ENCODE assay signal across 12 cellular contexts in the genomic region with DNA sequence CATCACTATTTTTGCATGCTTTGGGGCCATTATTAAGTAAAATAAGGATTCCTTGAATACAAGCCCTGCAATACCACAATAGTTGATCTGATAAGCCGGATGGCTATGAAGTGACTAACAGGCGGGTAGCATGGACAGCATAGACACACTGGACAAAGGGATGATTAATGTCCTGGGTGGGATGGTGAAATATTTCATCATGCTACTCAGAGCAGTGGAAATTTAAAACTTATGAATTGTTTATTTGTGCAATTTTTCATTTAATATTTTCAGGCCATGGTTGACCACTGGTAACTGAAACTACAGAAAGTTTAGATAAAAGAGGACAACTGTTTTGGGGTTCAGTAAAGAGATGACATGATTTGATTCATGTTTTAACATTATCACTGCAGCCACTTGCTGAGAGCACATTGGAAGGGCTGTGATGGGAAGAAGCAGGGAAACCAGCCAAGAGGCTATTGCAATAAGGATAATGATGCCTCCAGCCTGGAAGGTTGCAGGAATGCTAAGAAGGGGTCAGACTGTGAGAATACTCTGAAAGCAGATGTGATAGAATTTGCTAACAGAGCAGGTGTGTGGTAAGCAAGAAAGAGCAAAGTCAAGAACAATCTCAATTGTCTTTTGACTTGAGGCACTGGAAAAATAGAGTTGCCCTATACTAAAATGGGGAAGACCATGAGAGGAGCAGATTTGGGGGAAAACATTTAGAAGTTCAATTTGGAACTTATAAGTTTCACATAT.
DNase-seq lines count a peak whose midpoint lies in the region; ATAC-seq and TF ChIP-seq lines count a peak whose summit lies in the region.
"Had no signal": no experiment of that assay in that cellular context is flagged by ENCODE, and none has a peak within 500 bp of the region (broad histone marks: within the 10 kb centered on the region; RNA-seq: fewer than 3 reads in every experiment).

No MANE protein-coding gene starts in this region.

- peak; percentile 98 for DNase-seq in A172 (ENCODE audit: low spot score)
- DNase-seq in HCEC 1CT = peak; percentile 90
- DNase-seq in foreskin fibroblast = peak; percentile 85 to 94
- no peak for DNase-seq in lower lobe of right lung
- DNase-seq in NCI-H1105 treated with DMSO at 0.1 percent for 48 hours (lab: John Stamatoyannopoulos, UW) = no peak
- DNase-seq in SKM-1 treated with dmso at 0.1 percent for 144 hours (lab: John Stamatoyannopoulos, UW; ENCODE audit: unreplicated experiment) = no peak
- DNase-seq in stimulated activated CD4-positive, alpha-beta T cell treated with anti-CD3 and anti-CD28 coated beads, Interleukin-4, amount 100 ng/mL, for 1 hour = no peak
- DNase-seq: ACHN; activated T-cell treated with anti-CD3 and anti-CD28 coated beads, Interleukin-2, amount 50 U/mL, for 4 hours; midbrain; NCI-H187 had no signal

- ATAC-seq in SK-N-SH treated with all-trans-retinoic acid at 6 μM for 48 hours (peak; percentile 92), lower lobe of right lung (no peak)
- ATAC-seq: activated T-cell treated with anti-CD3 and anti-CD28 coated beads, Interleukin-2, amount 50 U/mL, for 4 hours had no signal

- no peak overlapping the region for H3K27ac ChIP-seq in lower lobe of right lung

- H3K4me1 ChIP-seq in lower lobe of right lung = no peaks in the 10 kb centered on the region

- no peak for TF ChIP-seq CTCF in foreskin fibroblast (IDR thresholded peaks at IDR 0.05; ENCODE audit: low read depth, low read length)
- TF ChIP-seq CTCF in lower lobe of right lung (IDR thresholded peaks at IDR 0.05) = no peak

- no peaks in the 10 kb centered on the region for H3K9me3 ChIP-seq in lower lobe of right lung

- no peaks in the 10 kb centered on the region for H3K27me3 ChIP-seq in lower lobe of right lung (ENCODE audit: low read depth)

- H3K4me3 ChIP-seq in foreskin fibroblast (ENCODE audit: low read depth in 1 of 2, low read length in 2 of 2) (no peak overlapping the region), lower lobe of right lung (no peak overlapping the region)

- intact Hi-C loops in lower lobe of right lung (cut with DNase I) = no loop called here

- no peaks in the 10 kb centered on the region for H3K36me3 ChIP-seq in lower lobe of right lung

TF ChIP-seq in SK-N-SH treated with all-trans-retinoic acid at 6 μM for 48 hours, 23 proteins besides CTCF, POLR2A, EP300 and RAD21:
- TF ChIP-seq CSDC2 (CRISPR knock-in tag; IDR thresholded peaks at IDR 0.05) (no peak), ZC3H10 (CRISPR knock-in tag; IDR thresholded peaks at IDR 0.05) (peak; percentile 85; the same call in 1 of the 2 replicates), ZNF70 (CRISPR knock-in tag; IDR thresholded peaks at IDR 0.05) (no peak), TCF4 (CRISPR knock-in tag; IDR thresholded peaks at IDR 0.05; ENCODE audit: borderline replicate concordance) (no peak), TOX (CRISPR knock-in tag; IDR thresholded peaks at IDR 0.05; ENCODE audit: borderline replicate concordance) (peak; percentile 83), RARB (CRISPR knock-in tag; IDR thresholded peaks at IDR 0.05) (0 out of 2 replicates have a peak, but pooled peaks have one; percentile 18), SNAI2 (CRISPR knock-in tag; IDR thresholded peaks at IDR 0.05) (no peak), ISL1 (CRISPR knock-in tag; IDR thresholded peaks at IDR 0.05) (peak; percentile 82)
- TF ChIP-seq, protein P1, sequence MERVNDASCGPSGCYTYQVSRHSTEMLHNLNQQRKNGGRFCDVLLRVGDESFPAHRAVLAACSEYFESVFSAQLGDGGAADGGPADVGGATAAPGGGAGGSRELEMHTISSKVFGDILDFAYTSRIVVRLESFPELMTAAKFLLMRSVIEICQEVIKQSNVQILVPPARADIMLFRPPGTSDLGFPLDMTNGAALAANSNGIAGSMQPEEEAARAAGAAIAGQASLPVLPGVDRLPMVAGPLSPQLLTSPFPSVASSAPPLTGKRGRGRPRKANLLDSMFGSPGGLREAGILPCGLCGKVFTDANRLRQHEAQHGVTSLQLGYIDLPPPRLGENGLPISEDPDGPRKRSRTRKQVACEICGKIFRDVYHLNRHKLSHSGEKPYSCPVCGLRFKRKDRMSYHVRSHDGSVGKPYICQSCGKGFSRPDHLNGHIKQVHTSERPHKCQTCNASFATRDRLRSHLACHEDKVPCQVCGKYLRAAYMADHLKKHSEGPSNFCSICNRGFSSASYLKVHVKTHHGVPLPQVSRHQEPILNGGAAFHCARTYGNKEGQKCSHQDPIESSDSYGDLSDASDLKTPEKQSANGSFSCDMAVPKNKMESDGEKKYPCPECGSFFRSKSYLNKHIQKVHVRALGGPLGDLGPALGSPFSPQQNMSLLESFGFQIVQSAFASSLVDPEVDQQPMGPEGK (CRISPR knock-in tag; IDR thresholded peaks at IDR 0.05; ENCODE audit: borderline replicate concordance) = 0 out of 2 replicates have a peak, but pooled peaks have one; percentile 48
- TF ChIP-seq, protein P2, sequence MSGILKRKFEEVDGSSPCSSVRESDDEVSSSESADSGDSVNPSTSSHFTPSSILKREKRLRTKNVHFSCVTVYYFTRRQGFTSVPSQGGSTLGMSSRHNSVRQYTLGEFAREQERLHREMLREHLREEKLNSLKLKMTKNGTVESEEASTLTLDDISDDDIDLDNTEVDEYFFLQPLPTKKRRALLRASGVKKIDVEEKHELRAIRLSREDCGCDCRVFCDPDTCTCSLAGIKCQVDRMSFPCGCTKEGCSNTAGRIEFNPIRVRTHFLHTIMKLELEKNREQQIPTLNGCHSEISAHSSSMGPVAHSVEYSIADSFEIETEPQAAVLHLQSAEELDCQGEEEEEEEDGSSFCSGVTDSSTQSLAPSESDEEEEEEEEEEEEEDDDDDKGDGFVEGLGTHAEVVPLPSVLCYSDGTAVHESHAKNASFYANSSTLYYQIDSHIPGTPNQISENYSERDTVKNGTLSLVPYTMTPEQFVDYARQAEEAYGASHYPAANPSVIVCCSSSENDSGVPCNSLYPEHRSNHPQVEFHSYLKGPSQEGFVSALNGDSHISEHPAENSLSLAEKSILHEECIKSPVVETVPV (CRISPR knock-in tag; IDR thresholded peaks at IDR 0.05) = no peak
- TF ChIP-seq, protein P3, sequence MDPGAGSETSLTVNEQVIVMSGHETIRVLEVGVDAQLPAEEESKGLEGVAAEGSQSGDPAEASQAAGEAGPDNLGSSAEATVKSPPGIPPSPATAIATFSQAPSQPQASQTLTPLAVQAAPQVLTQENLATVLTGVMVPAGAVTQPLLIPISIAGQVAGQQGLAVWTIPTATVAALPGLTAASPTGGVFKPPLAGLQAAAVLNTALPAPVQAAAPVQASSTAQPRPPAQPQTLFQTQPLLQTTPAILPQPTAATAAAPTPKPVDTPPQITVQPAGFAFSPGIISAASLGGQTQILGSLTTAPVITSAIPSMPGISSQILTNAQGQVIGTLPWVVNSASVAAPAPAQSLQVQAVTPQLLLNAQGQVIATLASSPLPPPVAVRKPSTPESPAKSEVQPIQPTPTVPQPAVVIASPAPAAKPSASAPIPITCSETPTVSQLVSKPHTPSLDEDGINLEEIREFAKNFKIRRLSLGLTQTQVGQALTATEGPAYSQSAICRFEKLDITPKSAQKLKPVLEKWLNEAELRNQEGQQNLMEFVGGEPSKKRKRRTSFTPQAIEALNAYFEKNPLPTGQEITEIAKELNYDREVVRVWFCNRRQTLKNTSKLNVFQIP (CRISPR knock-in tag; IDR thresholded peaks at IDR 0.05; ENCODE audit: borderline replicate concordance, low read depth) = 0 out of 2 replicates have a peak, but pooled peaks have one; percentile 67

Comparison
In these comparisons a context has a peak if more than half of its experiments do, and no peak if none do; other contexts are left out.
1. DNase-seq: peak in A172 (single experiment), HCEC 1CT (single experiment) and foreskin fibroblast (2 of 2); none in lower lobe of right lung (single experiment), NCI-H1105 treated with DMSO at 0.1 percent for 48 hours (single experiment), SKM-1 treated with dmso at 0.1 percent for 144 hours (single experiment) and stimulated activated CD4-positive, alpha-beta T cell treated with anti-CD3 and anti-CD28 coated beads, Interleukin-4, amount 100 ng/mL, for 1 hour (single experiment).